Comparison of ENCODE assay signal across 1 cellular context in the genomic region with DNA sequence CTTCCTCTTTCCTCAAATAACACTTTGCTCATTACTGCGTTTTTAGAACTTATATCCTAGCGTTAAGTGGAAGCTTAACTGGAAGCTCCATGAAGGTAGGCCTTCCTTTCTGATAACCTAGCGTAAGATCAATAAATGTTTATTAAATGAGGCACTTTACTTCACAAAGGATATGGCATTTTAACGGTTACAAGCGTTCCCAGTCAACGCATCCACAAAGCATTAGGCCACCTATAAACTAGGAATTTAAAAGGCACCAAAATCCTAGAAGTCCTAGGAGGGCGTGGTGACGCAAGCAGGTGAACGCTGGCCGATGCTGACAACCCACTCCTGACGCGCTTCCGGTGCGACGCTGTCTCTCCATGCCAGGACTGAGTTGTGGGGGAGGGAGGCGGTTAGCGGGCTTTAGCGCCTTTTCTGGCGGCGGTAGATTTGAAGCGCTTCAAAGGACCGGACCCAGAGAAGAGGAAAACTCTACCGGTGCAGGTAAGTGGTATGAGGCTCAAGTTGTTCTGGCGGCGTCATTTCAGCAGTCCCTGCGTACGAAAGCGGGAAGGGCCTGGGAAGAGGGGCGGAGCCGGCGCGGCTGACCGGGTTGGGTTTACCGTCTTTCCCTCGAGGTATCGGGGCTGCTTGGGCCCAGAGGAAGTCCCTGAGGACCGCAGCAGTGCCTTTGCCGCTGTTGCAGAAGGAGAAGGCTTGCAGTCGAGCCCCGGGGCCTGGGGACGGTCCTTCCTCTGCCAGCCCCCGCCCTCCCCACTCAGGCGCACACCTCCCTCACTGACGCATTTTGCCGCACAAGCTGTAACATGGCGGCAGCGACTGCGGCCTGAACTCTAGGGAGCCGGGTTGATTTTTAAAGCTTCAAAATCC.
TF ChIP-seq lines count a peak whose summit lies in the region.

Gene PPIG (plus strand): TSS at position 347 of the 873 bp plus-strand sequence. CDS start 19,691 bp downstream, outside the sequence.

TF ChIP-seq in HepG2, 621 proteins besides CTCF, POLR2A, EP300 and RAD21 (continued from another document and continues in another):
- TF ChIP-seq, protein P1, sequence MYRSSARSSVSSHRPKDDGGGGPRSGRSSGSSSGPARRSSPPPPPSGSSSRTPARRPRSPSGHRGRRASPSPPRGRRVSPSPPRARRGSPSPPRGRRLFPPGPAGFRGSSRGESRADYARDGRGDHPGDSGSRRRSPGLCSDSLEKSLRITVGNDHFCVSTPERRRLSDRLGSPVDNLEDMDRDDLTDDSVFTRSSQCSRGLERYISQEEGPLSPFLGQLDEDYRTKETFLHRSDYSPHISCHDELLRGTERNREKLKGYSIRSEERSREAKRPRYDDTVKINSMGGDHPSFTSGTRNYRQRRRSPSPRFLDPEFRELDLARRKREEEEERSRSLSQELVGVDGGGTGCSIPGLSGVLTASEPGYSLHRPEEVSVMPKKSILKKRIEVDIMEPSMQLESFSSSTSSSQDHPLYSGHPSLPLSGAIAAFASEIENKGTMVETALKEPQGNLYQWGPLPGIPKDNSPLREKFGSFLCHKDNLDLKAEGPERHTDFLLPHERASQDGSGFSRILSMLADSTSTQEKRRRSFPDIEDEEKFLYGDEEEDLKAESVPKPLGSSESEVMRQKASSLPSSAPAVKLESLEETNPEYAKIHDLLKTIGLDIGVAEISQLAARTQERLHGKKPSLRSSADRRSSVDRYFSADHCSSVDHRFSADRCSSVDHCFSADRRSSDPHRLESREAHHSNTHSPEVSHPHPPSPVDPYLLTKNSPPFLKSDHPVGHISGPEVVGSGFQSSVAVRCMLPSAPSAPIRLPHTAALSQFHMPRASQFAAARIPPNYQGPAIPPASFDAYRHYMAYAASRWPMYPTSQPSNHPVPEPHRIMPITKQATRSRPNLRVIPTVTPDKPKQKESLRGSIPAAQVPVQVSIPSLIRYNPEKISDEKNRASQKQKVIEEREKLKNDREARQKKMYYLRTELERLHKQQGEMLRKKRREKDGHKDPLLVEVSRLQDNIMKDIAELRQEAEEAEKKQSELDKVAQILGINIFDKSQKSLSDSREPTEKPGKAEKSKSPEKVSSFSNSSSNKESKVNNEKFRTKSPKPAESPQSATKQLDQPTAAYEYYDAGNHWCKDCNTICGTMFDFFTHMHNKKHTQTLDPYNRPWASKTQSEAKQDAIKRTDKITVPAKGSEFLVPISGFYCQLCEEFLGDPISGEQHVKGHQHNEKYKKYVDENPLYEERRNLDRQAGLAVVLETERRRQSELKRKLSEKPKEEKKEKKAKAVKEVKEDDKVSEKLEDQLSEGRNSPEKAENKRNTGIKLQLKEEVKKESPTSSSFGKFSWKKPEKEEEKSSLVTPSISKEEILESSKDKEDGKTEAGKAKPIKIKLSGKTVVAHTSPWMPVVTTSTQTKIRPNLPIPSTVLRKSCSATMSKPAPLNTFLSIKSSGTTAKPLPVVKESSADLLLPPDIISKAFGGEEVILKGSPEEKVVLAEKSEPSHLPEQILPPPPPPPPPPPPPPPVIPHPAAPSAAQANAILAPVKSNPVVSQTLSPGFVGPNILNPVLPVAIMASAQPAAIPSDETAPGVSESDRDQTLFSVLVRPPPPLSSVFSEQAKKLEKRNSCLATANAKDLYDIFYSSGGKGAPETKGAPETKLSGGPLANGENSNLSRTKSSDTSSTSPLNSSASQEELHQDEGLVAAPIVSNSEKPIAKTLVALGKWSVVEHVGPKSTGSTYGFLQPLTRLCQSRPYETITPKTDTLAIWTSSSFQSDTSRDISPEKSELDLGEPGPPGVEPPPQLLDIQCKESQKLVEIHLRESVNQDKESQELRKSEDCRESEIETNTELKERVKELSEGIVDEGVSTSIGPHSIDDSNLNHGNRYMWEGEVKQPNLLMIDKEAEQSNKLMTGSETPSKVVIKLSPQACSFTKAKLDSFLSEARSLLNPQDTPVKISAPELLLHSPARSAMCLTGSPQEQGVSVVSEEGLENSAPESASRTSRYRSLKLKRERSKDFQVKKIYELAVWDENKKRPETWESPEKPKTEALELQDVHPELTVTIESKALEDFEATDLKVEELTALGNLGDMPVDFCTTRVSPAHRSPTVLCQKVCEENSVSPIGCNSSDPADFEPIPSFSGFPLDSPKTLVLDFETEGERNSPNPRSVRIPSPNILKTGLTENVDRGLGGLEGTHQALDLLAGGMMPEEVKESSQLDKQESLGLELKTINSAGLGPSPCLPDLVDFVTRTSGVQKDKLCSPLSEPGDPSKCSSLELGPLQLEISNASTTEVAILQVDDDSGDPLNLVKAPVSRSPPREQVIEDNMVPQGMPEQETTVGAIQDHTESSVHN (CRISPR knock-in tag; IDR thresholded peaks at IDR 0.05): 0 out of 2 replicates have a peak, but pooled peaks have one; percentile 58
- TF ChIP-seq ETS1 (CRISPR knock-in tag; IDR thresholded peaks at IDR 0.05) (no peak), FOXC1 (CRISPR knock-in tag; IDR thresholded peaks at IDR 0.05; ENCODE audit: borderline replicate concordance) (peak; percentile 73), DNMT3B (CRISPR knock-in tag; conservative IDR thresholded peaks at IDR 0.05) (no peak; the same call in 1 of the 2 replicates), TRIM24 (CRISPR knock-in tag; IDR thresholded peaks at IDR 0.05) (no peak), PREB (CRISPR knock-in tag; IDR thresholded peaks at IDR 0.05) (no peak), ZNF383 (CRISPR knock-in tag; IDR thresholded peaks at IDR 0.05; ENCODE audit: borderline replicate concordance) (peak; percentile 82; the same call in 1 of the 2 replicates), ZMYM4 (CRISPR knock-in tag; IDR thresholded peaks at IDR 0.05) (peak; percentile 99), NPAS2 (CRISPR knock-in tag; IDR thresholded peaks at IDR 0.05; ENCODE audit: borderline replicate concordance) (no peak), ONECUT2 (CRISPR knock-in tag; IDR thresholded peaks at IDR 0.05) (peak; percentile 68), ZFP36L1 (CRISPR knock-in tag; IDR thresholded peaks at IDR 0.05) (peak; percentile 94), ZSCAN20 (CRISPR knock-in tag; IDR thresholded peaks at IDR 0.05; ENCODE audit: borderline replicate concordance) (0 out of 2 replicates have a peak, but pooled peaks have one; percentile 27), ZBTB20 (CRISPR knock-in tag; IDR thresholded peaks at IDR 0.05; ENCODE audit: borderline replicate concordance, low read depth) (peak; percentile 72; the same call in 1 of the 2 replicates), ZNF670 (CRISPR knock-in tag; IDR thresholded peaks at IDR 0.05; ENCODE audit: borderline replicate concordance) (peak; percentile 76; the same call in 1 of the 2 replicates), CBFB (CRISPR knock-in tag; IDR thresholded peaks at IDR 0.05) (peak; percentile 79), ZNF782 (CRISPR knock-in tag; IDR thresholded peaks at IDR 0.05; ENCODE audit: borderline replicate concordance) (no peak), ZNF619 (CRISPR knock-in tag; IDR thresholded peaks at IDR 0.05) (peak; percentile 36; the same call in 1 of the 2 replicates), ZNF367 (CRISPR knock-in tag; IDR thresholded peaks at IDR 0.05; ENCODE audit: borderline replicate concordance) (no peak), KDM5A (IDR thresholded peaks at IDR 0.05; ENCODE audit: borderline replicate concordance, low read length) (peak; percentile 96), TFDP2 (CRISPR knock-in tag; IDR thresholded peaks at IDR 0.05) (peak; percentile 98), GTF3A (CRISPR knock-in tag; conservative IDR thresholded peaks at IDR 0.05) (peak; percentile 79; the same call in 1 of the 2 replicates), ZNF407 (CRISPR knock-in tag; IDR thresholded peaks at IDR 0.05; ENCODE audit: not compliant biosample characterization) (peak; percentile 90), AGO1 (IDR thresholded peaks at IDR 0.05; ENCODE audit: low read depth, low read length, poor library complexity, severe bottlenecking) (no peak), ZKSCAN5 (CRISPR knock-in tag; IDR thresholded peaks at IDR 0.05) (no peak), XRCC5 (optimal IDR thresholded peaks at IDR 0.05; ENCODE audit: low read length) (peak; percentile 18), ZZZ3 (CRISPR knock-in tag; IDR thresholded peaks at IDR 0.05; ENCODE audit: borderline replicate concordance) (peak; percentile 90; the same call in 1 of the 2 replicates)
- TF ChIP-seq, protein P2, sequence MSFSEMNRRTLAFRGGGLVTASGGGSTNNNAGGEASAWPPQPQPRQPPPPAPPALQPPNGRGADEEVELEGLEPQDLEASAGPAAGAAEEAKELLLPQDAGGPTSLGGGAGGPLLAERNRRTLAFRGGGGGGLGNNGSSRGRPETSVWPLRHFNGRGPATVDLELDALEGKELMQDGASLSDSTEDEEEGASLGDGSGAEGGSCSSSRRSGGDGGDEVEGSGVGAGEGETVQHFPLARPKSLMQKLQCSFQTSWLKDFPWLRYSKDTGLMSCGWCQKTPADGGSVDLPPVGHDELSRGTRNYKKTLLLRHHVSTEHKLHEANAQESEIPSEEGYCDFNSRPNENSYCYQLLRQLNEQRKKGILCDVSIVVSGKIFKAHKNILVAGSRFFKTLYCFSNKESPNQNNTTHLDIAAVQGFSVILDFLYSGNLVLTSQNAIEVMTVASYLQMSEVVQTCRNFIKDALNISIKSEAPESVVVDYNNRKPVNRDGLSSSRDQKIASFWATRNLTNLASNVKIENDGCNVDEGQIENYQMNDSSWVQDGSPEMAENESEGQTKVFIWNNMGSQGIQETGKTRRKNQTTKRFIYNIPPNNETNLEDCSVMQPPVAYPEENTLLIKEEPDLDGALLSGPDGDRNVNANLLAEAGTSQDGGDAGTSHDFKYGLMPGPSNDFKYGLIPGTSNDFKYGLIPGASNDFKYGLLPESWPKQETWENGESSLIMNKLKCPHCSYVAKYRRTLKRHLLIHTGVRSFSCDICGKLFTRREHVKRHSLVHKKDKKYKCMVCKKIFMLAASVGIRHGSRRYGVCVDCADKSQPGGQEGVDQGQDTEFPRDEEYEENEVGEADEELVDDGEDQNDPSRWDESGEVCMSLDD (CRISPR knock-in tag; IDR thresholded peaks at IDR 0.05; ENCODE audit: borderline replicate concordance): no peak
